Comparison of ENCODE assay signal across 9 cellular contexts in genomic region chr7:128458956-128459355, GRCh38. TPM values are rescaled to one million over a fixed set of nuclear protein-coding genes. Genes with fewer than 3 reads are reported as not detected.
A peak's percentile ranks its signal among the peaks of the same experiment; 100 is the strongest.
DNase-seq lines count a peak whose midpoint lies in the region; ATAC-seq, FAIRE-seq and TF ChIP-seq lines count a peak whose summit lies in the region.
"Had no signal": no experiment of that assay in that cellular context is flagged by ENCODE, and none has a peak within 500 bp of the region (broad histone marks: within the 10 kb centered on the region; RNA-seq: fewer than 3 reads in every experiment).

No MANE protein-coding gene starts in this region.

- peaks cover 42% of the 10 kb centered on the region for H3K4me1 ChIP-seq in OCI-LY1 (ENCODE audit: insufficient read depth, low read length, severe bottlenecking)
- H3K4me1 ChIP-seq in vagina = peaks cover 42% of the 10 kb centered on the region

- peak overlapping the region; percentile 4; the same call in 1 of the 2 replicates for H3K9ac ChIP-seq in OCI-LY1 (ENCODE audit: low read length)

- FAIRE-seq in RCC 7860 (lab: Jason Lieb, UNC) = no peak

- H3K27ac ChIP-seq in OCI-LY1 (ENCODE audit: low read depth, low read length, poor library complexity, severe bottlenecking) (peak overlapping the region; percentile 44), vagina (no peak overlapping the region)

- no peaks in the 10 kb centered on the region for H3K9me2 ChIP-seq in OCI-LY1 (ENCODE audit: low read depth, low read length)

- H3F3A ChIP-seq in OCI-LY1 (ENCODE audit: insufficient read depth, low read length) = no peaks in the 10 kb centered on the region

- intact Hi-C loops in vagina (cut with DNase I) = loop anchor here (10.0 kb wide), 1 partner anchor 54 kb away; the partner anchor contains the start of gene IMPDH1

- H4K20me1 ChIP-seq in OCI-LY1 (ENCODE audit: insufficient read depth, low read length) = no peaks in the 10 kb centered on the region

- no peak overlapping the region for H3K4me3 ChIP-seq in OCI-LY1 (ENCODE audit: low read depth, low read length, poor library complexity, severe bottlenecking)
- peak overlapping the region; percentile 99 for H3K4me3 ChIP-seq in skeletal muscle cell (ENCODE audit: low read depth, low read length)
- no peak overlapping the region for H3K4me3 ChIP-seq in vagina
- H3K4me3 ChIP-seq: left lung had no signal

- TF ChIP-seq CTCF in OCI-LY1 (IDR thresholded peaks at IDR 0.05; ENCODE audit: low read length) (no peak), vagina (IDR thresholded peaks at IDR 0.05) (no peak)

- peak; percentile 58 for DNase-seq in activated CD4-positive, alpha-beta T cell treated with anti-CD3 and anti-CD28 coated beads for 48 hours
- no peak for DNase-seq in activated CD4-positive, alpha-beta T cell treated with anti-CD3 and anti-CD28 coated beads, Interleukin-2, amount 50 U/mL, for 4 hours
- DNase-seq in skeletal muscle cell (ENCODE audit: low read depth) = no peak
- DNase-seq in vagina (ENCODE audit: extremely low spot score in 2 of 2) = no peak
- DNase-seq in RCC 7860 (ENCODE audit: low spot score) = no peak
- no peak for DNase-seq in NCI-H2227 treated with DMSO at 0.1 percent for 48 hours (lab: John Stamatoyannopoulos, UW)

- H3K79me2 ChIP-seq in OCI-LY1 (ENCODE audit: insufficient read depth, low read length) = peaks cover 11% of the 10 kb centered on the region

- H3K27me3 ChIP-seq in OCI-LY1 (ENCODE audit: insufficient read depth, low read length) (no peaks in the 10 kb centered on the region), vagina (no peaks in the 10 kb centered on the region)
- H3K27me3 ChIP-seq: left lung had no signal

- H3K9me3 ChIP-seq in OCI-LY1 (ENCODE audit: low read length) (no peaks in the 10 kb centered on the region), vagina (no peaks in the 10 kb centered on the region)
- H3K9me3 ChIP-seq: left lung had no signal

- no peak overlapping the region for H2AFZ ChIP-seq in OCI-LY1 (ENCODE audit: low read length)

- H3K4me2 ChIP-seq in OCI-LY1 (ENCODE audit: low read length) = peak overlapping the region; percentile 42

- peaks cover 12% of the 10 kb centered on the region for H3K36me3 ChIP-seq in OCI-LY1 (ENCODE audit: insufficient read depth, low read length)
- peaks cover 0 to 5% of the 10 kb centered on the region in 2 donors for H3K36me3 ChIP-seq in vagina

- peak; percentile 27 for ATAC-seq in HG02678 (IDR thresholded peaks at IDR 0.05; ENCODE audit: unreplicated experiment)

- TF ChIP-seq POLR2A in vagina (IDR thresholded peaks at IDR 0.05) = no peak

RNA-seq across cellular contexts. Expression of gene HILPDA, which starts 3.3 kb away (rescaled TPM):
- 46.4 TPM for total RNA-seq in vagina

RNA-seq across cellular contexts. Expression of gene METTL2B, which starts 17.6 kb away (rescaled TPM):
- total RNA-seq in vagina = 18.4 TPM

RNA-seq across cellular contexts. Expression of gene IMPDH1, which starts 49.2 kb away (rescaled TPM):
- 52.3 TPM for total RNA-seq in vagina
